ENCODE assay signal across 8 cellular contexts in the genomic region with DNA sequence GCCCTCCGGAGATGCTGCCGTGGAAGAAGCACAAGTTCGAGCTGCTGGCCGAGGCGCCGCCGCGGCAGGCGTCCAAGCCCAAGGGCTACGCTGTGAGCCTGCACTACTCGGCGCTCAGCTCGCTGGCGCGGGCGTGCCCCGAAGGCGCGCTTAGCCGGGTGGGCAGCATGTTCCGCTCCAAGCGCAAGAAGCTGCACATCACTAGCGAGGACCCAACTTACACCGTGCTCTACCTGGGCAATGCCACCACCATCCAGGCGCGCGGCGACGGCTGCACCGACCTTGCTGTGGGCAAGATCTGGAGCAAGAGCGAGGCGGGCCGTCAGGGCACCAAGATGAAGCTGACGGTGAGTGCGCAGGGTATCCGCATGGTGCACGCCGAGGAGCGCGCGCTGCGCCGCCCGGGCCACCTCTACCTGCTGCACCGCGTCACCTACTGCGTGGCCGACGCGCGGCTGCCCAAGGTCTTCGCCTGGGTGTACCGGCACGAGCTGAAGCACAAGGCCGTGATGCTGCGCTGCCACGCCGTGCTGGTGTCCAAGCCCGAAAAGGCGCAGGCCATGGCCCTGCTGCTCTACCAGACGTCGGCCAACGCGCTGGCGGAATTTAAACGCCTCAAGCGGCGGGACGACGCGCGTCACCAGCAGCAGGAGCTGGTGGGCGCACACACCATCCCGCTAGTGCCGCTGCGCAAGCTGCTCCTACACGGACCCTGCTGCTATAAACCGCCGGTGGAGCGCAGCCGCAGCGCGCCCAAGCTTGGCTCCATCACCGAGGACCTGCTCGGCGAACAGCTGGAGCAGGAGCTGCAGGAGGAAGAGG. TPM values are rescaled to one million over a fixed set of nuclear protein-coding genes. Genes with fewer than 3 reads are reported as not detected.
A peak's percentile ranks its signal among the peaks of the same experiment; 100 is the strongest.
DNase-seq lines count a peak whose midpoint lies in the region; ATAC-seq, FAIRE-seq and TF ChIP-seq lines count a peak whose summit lies in the region.

No MANE protein-coding gene starts in this region.

- H3K36me3 ChIP-seq in CD4-positive, CD25-positive, alpha-beta regulatory T cell (ENCODE audit: control insufficient read depth, insufficient read depth, low read length): no peaks in the 10 kb centered on the region
- H3K36me3 ChIP-seq in HEK293 (ENCODE audit: control insufficient read depth in 2 of 2, insufficient read depth in 1 of 2, low read length in 2 of 2) (peaks cover 0 to 8% of the 10 kb centered on the region in 2 experiments; a peak in 1 of 3 replicates), thymus (ENCODE audit: control insufficient read depth, insufficient read depth) (no peaks in the 10 kb centered on the region)

- peaks cover 52% of the 10 kb centered on the region for H3K4me1 ChIP-seq in CD4-positive, CD25-positive, alpha-beta regulatory T cell (ENCODE audit: control insufficient read depth, insufficient read depth, low read length, poor library complexity, severe bottlenecking)
- 0 out of 2 replicates have a peak, but pooled peaks cover 4% of the 10 kb centered on the region for H3K4me1 ChIP-seq in HEK293 (ENCODE audit: control insufficient read depth, insufficient read depth, low read length)
- peaks cover 10% of the 10 kb centered on the region for H3K4me1 ChIP-seq in thymus (ENCODE audit: control insufficient read depth, insufficient read depth, low read length)

- H3K9me3 ChIP-seq in CD4-positive, CD25-positive, alpha-beta regulatory T cell (ENCODE audit: control insufficient read depth in 2 of 2, low read length in 2 of 2): no peaks in the 10 kb centered on the region
- no peaks in the 10 kb centered on the region for H3K9me3 ChIP-seq in HEK293 (ENCODE audit: control insufficient read depth, insufficient read depth, low read depth, low read length)
- no peaks in the 10 kb centered on the region for H3K9me3 ChIP-seq in thymus (ENCODE audit: control insufficient read depth)

- H3K27me3 ChIP-seq in CD4-positive, CD25-positive, alpha-beta regulatory T cell (ENCODE audit: control insufficient read depth, insufficient read depth, low read length): peaks cover 4% of the 10 kb centered on the region
- H3K27me3 ChIP-seq in thymus (ENCODE audit: control insufficient read depth, insufficient read depth): peaks cover 42% of the 10 kb centered on the region

- ATAC-seq in CD4-positive, CD25-positive, alpha-beta regulatory T cell (ENCODE audit: low read depth in 2 of 2): peak in 1 of 2 donors; percentile 9
- no peak for ATAC-seq in GM18867 (IDR thresholded peaks at IDR 0.05; ENCODE audit: unreplicated experiment)

- H3K27me3 Mint-ChIP-seq in CD4-positive, CD25-positive, alpha-beta regulatory T cell: peaks cover 14% of the 10 kb centered on the region
- peaks cover 9% of the 10 kb centered on the region for H3K27me3 Mint-ChIP-seq in endothelial cell (ENCODE audit: unreplicated experiment)
- peaks cover 20% of the 10 kb centered on the region for H3K27me3 Mint-ChIP-seq in mesothelial cell of epicardium (ENCODE audit: low read depth)

- CTCF ChIA-PET in HEK293 (lab: Yijun Ruan, JAX): interaction anchor here (0.9 to 2.0 kb wide), 2 partner anchors 11 to 420 kb away, joined by 5 to 6 read pairs; no protein-coding TSS in a partner anchor

- DNase-seq in CD4-positive, CD25-positive, alpha-beta regulatory T cell: peak; percentile 6 to 64 (median 43)
- peak; percentile 46 for DNase-seq in activated CD4-positive, alpha-beta T cell treated with anti-CD3 and anti-CD28 coated beads for 48 hours
- DNase-seq in endothelial cell (ENCODE audit: low spot score) (peak; percentile 25), mesothelial cell of epicardium (ENCODE audit: low spot score in 2 of 2, unreplicated experiment in 2 of 2) (peak in 1 of 2 experiments; percentile 57), D721Med (ENCODE audit: insufficient read length, low spot score) (no peak)

- no peaks in the 10 kb centered on the region for H3K9me3 Mint-ChIP-seq in CD4-positive, CD25-positive, alpha-beta regulatory T cell
- H3K9me3 Mint-ChIP-seq in endothelial cell (ENCODE audit: unreplicated experiment) (no peaks in the 10 kb centered on the region), mesothelial cell of epicardium (no peaks in the 10 kb centered on the region)

- peak overlapping the region; percentile 91 to 94 (median 92) for H3K4me3 Mint-ChIP-seq in CD4-positive, CD25-positive, alpha-beta regulatory T cell
- H3K4me3 Mint-ChIP-seq in endothelial cell (ENCODE audit: unreplicated experiment): peak overlapping the region; percentile 93
- H3K4me3 Mint-ChIP-seq in mesothelial cell of epicardium: peak overlapping the region; percentile 87

- H3K4me3 ChIP-seq in CD4-positive, CD25-positive, alpha-beta regulatory T cell (ENCODE audit: low read depth, low read length): peak overlapping the region; percentile 51
- H3K4me3 ChIP-seq in HEK293 (ENCODE audit: low read depth, low read length): peak overlapping the region; percentile 59
- H3K4me3 ChIP-seq in thymus (ENCODE audit: low read length): peak overlapping the region; percentile 50

- H3K27ac Mint-ChIP-seq in CD4-positive, CD25-positive, alpha-beta regulatory T cell: peak overlapping the region in 2 of 3 donors; percentile 38 to 74
- H3K27ac Mint-ChIP-seq in endothelial cell (ENCODE audit: unreplicated experiment) (peak overlapping the region; percentile 42), mesothelial cell of epicardium (peak overlapping the region; percentile 82)

- FAIRE-seq in D721Med (lab: Jason Lieb, UNC): no peak

- POLR2A ChIA-PET in HEK293 (lab: Yijun Ruan, JAX): interaction anchor here (0.9 to 1.8 kb wide), 9 partner anchors 15 to 574 kb away, joined by 3 to 6 read pairs (median 4); partner anchors contain the start of gene LSG1

- 8% methylated on average over 86 of the region's 86 CpGs for WGBS in thymus

- no peak for TF ChIP-seq CTCF in HEK293 (tag by site-specific recombination; IDR thresholded peaks at IDR 0.05)
- TF ChIP-seq CTCF in endothelial cell (IDR thresholded peaks at IDR 0.05; ENCODE audit: unreplicated experiment): no peak
- TF ChIP-seq CTCF in mesothelial cell of epicardium (IDR thresholded peaks at IDR 0.05; ENCODE audit: unreplicated experiment): no peak
- no peak for TF ChIP-seq CTCF in D721Med (IDR thresholded peaks at IDR 0.05; ENCODE audit: insufficient read depth, missing control alignments)

- peaks cover 12 to 50% (median 35%) of the 10 kb centered on the region in 4 donors for H3K4me1 Mint-ChIP-seq in CD4-positive, CD25-positive, alpha-beta regulatory T cell
- H3K4me1 Mint-ChIP-seq in endothelial cell (ENCODE audit: unreplicated experiment): peaks cover 37% of the 10 kb centered on the region
- peaks cover 62% of the 10 kb centered on the region for H3K4me1 Mint-ChIP-seq in mesothelial cell of epicardium

- no peaks in the 10 kb centered on the region for H3K36me3 Mint-ChIP-seq in CD4-positive, CD25-positive, alpha-beta regulatory T cell
- peaks cover 11% of the 10 kb centered on the region for H3K36me3 Mint-ChIP-seq in endothelial cell (ENCODE audit: low read depth, unreplicated experiment)
- H3K36me3 Mint-ChIP-seq in mesothelial cell of epicardium: no peaks in the 10 kb centered on the region

- no peak overlapping the region for H3K27ac ChIP-seq in CD4-positive, CD25-positive, alpha-beta regulatory T cell (ENCODE audit: insufficient read depth, low read length, poor library complexity, severe bottlenecking)
- H3K27ac ChIP-seq in HEK293 (ENCODE audit: extremely low read depth, low read depth, low read length): no peak overlapping the region
- H3K27ac ChIP-seq in thymus (ENCODE audit: low read depth): no peak overlapping the region

TF ChIP-seq in HEK293, 187 proteins besides CTCF, POLR2A, EP300 and RAD21:
- TF ChIP-seq ZBTB1 (tag by site-specific recombination; IDR thresholded peaks at IDR 0.05): no peak
- 0 out of 2 replicates have a peak, but pooled peaks have one; percentile 21 for TF ChIP-seq PBX3 (CRISPR knock-in tag; IDR thresholded peaks at IDR 0.05)
TF ChIP-seq in HEK293: peak in this region for 1.

RNA-seq across cellular contexts. Expression of gene FAM43A, which starts 1.3 kb away (rescaled TPM):
- 4.8 TPM for total RNA-seq in CD4-positive, CD25-positive, alpha-beta regulatory T cell
- 1 to 10 TPM; 4.8 to 9.4 (median 7.4) TPM for polyA plus RNA-seq in CD4-positive, CD25-positive, alpha-beta regulatory T cell
- total RNA-seq in endothelial cell (ENCODE audit: unreplicated experiment) (33.5 TPM), mesothelial cell of epicardium (10.5 to 11.3 TPM (median 11.0 TPM) in 3 replicates)
- 6.2 TPM for polyA plus RNA-seq in thymus

RNA-seq across cellular contexts. Expression of gene LSG1, which starts 15.0 kb away (rescaled TPM):
- 50.5 TPM for total RNA-seq in CD4-positive, CD25-positive, alpha-beta regulatory T cell
- polyA plus RNA-seq in CD4-positive, CD25-positive, alpha-beta regulatory T cell: 10 to 100 TPM; 12.1 to 23.3 (median 17.9) TPM
- 35.8 TPM for total RNA-seq in endothelial cell (ENCODE audit: unreplicated experiment)
- 48.1 to 48.9 TPM (median 48.2 TPM) in 3 replicates for total RNA-seq in mesothelial cell of epicardium
- 21.7 TPM for polyA plus RNA-seq in thymus

RNA-seq across cellular contexts. Expression of gene TMEM44, which starts 53.8 kb away (rescaled TPM):
- 5.5 TPM for total RNA-seq in CD4-positive, CD25-positive, alpha-beta regulatory T cell
- 1 to 10 TPM in 1 of 4 donors, under 1 TPM in 3; 0.41 to 1.1 (median 0.66) TPM for polyA plus RNA-seq in CD4-positive, CD25-positive, alpha-beta regulatory T cell
- 51.1 TPM for total RNA-seq in endothelial cell (ENCODE audit: unreplicated experiment)
- 25.6 to 27.9 TPM (median 26.8 TPM) in 3 replicates for total RNA-seq in mesothelial cell of epicardium
- polyA plus RNA-seq in thymus: 7.1 TPM
